In the genomic region with DNA sequence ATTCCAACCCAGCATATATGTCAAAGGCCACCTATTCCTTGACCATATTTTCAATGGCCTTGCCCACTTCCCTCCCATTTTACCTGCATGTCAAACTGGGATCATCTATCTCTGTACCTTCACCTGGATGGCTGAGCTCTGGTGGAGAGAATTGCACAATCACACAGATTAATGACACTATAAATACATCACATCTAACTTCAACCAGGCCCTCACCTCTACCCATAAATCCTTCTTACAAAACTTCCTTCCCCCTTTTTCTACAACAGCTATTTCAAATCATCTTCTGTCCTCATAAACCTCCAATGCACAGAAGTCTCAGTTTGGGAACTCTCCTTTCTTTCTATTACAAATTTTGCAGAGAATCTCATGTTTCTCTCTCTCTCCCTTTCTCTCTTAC, we compare ENCODE assay signal across 2 cellular contexts.
TF ChIP-seq lines count a peak whose summit lies in the region.

No MANE protein-coding gene starts in this region.

TF ChIP-seq in GM23338, 12 proteins besides CTCF, POLR2A, EP300 and RAD21 (continued from another document):
- TF ChIP-seq, protein P1, sequence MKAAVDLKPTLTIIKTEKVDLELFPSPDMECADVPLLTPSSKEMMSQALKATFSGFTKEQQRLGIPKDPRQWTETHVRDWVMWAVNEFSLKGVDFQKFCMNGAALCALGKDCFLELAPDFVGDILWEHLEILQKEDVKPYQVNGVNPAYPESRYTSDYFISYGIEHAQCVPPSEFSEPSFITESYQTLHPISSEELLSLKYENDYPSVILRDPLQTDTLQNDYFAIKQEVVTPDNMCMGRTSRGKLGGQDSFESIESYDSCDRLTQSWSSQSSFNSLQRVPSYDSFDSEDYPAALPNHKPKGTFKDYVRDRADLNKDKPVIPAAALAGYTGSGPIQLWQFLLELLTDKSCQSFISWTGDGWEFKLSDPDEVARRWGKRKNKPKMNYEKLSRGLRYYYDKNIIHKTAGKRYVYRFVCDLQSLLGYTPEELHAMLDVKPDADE (IDR thresholded peaks at IDR 0.05), result no peak
- TF ChIP-seq NANOG (IDR thresholded peaks at IDR 0.05; ENCODE audit: borderline replicate concordance) (no peak), EZH2phosphoT487 (IDR thresholded peaks at IDR 0.05; ENCODE audit: unreplicated experiment) (no peak), JUNB (IDR thresholded peaks at IDR 0.05; ENCODE audit: unreplicated experiment) (no peak), CREB1 (CRISPR knock-in tag; IDR thresholded peaks at IDR 0.05; ENCODE audit: low read depth) (no peak), POLR2AphosphoS5 (IDR thresholded peaks at IDR 0.05; ENCODE audit: low read depth) (no peak), STAT1 (IDR thresholded peaks at IDR 0.05; ENCODE audit: unreplicated experiment) (no peak), ZNF114 (CRISPR knock-in tag; IDR thresholded peaks at IDR 0.05) (no peak)
- TF ChIP-seq, protein P2, sequence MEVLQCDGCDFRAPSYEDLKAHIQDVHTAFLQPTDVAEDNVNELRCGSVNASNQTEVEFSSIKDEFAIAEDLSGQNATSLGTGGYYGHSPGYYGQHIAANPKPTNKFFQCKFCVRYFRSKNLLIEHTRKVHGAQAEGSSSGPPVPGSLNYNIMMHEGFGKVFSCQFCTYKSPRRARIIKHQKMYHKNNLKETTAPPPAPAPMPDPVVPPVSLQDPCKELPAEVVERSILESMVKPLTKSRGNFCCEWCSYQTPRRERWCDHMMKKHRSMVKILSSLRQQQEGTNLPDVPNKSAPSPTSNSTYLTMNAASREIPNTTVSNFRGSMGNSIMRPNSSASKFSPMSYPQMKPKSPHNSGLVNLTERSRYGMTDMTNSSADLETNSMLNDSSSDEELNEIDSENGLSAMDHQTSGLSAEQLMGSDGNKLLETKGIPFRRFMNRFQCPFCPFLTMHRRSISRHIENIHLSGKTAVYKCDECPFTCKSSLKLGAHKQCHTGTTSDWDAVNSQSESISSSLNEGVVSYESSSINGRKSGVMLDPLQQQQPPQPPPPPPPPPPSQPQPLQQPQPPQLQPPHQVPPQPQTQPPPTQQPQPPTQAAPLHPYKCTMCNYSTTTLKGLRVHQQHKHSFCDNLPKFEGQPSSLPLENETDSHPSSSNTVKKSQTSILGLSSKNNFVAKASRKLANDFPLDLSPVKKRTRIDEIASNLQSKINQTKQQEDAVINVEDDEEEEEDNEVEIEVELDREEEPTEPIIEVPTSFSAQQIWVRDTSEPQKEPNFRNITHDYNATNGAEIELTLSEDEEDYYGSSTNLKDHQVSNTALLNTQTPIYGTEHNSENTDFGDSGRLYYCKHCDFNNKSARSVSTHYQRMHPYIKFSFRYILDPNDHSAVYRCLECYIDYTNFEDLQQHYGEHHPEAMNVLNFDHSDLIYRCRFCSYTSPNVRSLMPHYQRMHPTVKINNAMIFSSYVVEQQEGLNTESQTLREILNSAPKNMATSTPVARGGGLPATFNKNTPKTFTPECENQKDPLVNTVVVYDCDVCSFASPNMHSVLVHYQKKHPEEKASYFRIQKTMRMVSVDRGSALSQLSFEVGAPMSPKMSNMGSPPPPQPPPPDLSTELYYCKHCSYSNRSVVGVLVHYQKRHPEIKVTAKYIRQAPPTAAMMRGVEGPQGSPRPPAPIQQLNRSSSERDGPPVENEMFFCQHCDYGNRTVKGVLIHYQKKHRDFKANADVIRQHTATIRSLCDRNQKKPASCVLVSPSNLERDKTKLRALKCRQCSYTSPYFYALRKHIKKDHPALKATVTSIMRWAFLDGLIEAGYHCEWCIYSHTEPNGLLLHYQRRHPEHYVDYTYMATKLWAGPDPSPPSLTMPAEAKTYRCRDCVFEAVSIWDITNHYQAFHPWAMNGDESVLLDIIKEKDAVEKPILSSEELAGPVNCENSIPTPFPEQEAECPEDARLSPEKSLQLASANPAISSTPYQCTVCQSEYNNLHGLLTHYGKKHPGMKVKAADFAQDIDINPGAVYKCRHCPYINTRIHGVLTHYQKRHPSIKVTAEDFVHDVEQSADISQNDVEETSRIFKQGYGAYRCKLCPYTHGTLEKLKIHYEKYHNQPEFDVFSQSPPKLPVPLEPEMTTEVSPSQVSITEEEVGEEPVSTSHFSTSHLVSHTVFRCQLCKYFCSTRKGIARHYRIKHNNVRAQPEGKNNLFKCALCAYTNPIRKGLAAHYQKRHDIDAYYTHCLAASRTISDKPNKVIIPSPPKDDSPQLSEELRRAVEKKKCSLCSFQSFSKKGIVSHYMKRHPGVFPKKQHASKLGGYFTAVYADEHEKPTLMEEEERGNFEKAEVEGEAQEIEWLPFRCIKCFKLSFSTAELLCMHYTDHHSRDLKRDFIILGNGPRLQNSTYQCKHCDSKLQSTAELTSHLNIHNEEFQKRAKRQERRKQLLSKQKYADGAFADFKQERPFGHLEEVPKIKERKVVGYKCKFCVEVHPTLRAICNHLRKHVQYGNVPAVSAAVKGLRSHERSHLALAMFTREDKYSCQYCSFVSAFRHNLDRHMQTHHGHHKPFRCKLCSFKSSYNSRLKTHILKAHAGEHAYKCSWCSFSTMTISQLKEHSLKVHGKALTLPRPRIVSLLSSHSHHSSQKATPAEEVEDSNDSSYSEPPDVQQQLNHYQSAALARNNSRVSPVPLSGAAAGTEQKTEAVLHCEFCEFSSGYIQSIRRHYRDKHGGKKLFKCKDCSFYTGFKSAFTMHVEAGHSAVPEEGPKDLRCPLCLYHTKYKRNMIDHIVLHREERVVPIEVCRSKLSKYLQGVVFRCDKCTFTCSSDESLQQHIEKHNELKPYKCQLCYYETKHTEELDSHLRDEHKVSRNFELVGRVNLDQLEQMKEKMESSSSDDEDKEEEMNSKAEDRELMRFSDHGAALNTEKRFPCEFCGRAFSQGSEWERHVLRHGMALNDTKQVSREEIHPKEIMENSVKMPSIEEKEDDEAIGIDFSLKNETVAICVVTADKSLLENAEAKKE (CRISPR knock-in tag; IDR thresholded peaks at IDR 0.05), result no peak
- TF ChIP-seq, protein P3, sequence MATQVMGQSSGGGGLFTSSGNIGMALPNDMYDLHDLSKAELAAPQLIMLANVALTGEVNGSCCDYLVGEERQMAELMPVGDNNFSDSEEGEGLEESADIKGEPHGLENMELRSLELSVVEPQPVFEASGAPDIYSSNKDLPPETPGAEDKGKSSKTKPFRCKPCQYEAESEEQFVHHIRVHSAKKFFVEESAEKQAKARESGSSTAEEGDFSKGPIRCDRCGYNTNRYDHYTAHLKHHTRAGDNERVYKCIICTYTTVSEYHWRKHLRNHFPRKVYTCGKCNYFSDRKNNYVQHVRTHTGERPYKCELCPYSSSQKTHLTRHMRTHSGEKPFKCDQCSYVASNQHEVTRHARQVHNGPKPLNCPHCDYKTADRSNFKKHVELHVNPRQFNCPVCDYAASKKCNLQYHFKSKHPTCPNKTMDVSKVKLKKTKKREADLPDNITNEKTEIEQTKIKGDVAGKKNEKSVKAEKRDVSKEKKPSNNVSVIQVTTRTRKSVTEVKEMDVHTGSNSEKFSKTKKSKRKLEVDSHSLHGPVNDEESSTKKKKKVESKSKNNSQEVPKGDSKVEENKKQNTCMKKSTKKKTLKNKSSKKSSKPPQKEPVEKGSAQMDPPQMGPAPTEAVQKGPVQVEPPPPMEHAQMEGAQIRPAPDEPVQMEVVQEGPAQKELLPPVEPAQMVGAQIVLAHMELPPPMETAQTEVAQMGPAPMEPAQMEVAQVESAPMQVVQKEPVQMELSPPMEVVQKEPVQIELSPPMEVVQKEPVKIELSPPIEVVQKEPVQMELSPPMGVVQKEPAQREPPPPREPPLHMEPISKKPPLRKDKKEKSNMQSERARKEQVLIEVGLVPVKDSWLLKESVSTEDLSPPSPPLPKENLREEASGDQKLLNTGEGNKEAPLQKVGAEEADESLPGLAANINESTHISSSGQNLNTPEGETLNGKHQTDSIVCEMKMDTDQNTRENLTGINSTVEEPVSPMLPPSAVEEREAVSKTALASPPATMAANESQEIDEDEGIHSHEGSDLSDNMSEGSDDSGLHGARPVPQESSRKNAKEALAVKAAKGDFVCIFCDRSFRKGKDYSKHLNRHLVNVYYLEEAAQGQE (IDR thresholded peaks at IDR 0.05; ENCODE audit: unreplicated experiment), result no peak

TF ChIP-seq in SK-N-SH treated with all-trans-retinoic acid at 6 μM for 48 hours, 23 proteins besides CTCF, POLR2A, EP300 and RAD21 (continued from another document):
- TF ChIP-seq, protein P4, sequence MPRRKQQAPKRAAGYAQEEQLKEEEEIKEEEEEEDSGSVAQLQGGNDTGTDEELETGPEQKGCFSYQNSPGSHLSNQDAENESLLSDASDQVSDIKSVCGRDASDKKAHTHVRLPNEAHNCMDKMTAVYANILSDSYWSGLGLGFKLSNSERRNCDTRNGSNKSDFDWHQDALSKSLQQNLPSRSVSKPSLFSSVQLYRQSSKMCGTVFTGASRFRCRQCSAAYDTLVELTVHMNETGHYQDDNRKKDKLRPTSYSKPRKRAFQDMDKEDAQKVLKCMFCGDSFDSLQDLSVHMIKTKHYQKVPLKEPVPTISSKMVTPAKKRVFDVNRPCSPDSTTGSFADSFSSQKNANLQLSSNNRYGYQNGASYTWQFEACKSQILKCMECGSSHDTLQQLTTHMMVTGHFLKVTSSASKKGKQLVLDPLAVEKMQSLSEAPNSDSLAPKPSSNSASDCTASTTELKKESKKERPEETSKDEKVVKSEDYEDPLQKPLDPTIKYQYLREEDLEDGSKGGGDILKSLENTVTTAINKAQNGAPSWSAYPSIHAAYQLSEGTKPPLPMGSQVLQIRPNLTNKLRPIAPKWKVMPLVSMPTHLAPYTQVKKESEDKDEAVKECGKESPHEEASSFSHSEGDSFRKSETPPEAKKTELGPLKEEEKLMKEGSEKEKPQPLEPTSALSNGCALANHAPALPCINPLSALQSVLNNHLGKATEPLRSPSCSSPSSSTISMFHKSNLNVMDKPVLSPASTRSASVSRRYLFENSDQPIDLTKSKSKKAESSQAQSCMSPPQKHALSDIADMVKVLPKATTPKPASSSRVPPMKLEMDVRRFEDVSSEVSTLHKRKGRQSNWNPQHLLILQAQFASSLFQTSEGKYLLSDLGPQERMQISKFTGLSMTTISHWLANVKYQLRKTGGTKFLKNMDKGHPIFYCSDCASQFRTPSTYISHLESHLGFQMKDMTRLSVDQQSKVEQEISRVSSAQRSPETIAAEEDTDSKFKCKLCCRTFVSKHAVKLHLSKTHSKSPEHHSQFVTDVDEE (CRISPR knock-in tag; IDR thresholded peaks at IDR 0.05), result no peak
- TF ChIP-seq ZFP30 (CRISPR knock-in tag; IDR thresholded peaks at IDR 0.05), result no peak
- TF ChIP-seq, protein P5, sequence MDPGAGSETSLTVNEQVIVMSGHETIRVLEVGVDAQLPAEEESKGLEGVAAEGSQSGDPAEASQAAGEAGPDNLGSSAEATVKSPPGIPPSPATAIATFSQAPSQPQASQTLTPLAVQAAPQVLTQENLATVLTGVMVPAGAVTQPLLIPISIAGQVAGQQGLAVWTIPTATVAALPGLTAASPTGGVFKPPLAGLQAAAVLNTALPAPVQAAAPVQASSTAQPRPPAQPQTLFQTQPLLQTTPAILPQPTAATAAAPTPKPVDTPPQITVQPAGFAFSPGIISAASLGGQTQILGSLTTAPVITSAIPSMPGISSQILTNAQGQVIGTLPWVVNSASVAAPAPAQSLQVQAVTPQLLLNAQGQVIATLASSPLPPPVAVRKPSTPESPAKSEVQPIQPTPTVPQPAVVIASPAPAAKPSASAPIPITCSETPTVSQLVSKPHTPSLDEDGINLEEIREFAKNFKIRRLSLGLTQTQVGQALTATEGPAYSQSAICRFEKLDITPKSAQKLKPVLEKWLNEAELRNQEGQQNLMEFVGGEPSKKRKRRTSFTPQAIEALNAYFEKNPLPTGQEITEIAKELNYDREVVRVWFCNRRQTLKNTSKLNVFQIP (CRISPR knock-in tag; IDR thresholded peaks at IDR 0.05; ENCODE audit: borderline replicate concordance, low read depth), result no peak
- TF ChIP-seq, protein P6, sequence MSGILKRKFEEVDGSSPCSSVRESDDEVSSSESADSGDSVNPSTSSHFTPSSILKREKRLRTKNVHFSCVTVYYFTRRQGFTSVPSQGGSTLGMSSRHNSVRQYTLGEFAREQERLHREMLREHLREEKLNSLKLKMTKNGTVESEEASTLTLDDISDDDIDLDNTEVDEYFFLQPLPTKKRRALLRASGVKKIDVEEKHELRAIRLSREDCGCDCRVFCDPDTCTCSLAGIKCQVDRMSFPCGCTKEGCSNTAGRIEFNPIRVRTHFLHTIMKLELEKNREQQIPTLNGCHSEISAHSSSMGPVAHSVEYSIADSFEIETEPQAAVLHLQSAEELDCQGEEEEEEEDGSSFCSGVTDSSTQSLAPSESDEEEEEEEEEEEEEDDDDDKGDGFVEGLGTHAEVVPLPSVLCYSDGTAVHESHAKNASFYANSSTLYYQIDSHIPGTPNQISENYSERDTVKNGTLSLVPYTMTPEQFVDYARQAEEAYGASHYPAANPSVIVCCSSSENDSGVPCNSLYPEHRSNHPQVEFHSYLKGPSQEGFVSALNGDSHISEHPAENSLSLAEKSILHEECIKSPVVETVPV (CRISPR knock-in tag; IDR thresholded peaks at IDR 0.05), result no peak
- TF ChIP-seq CSDC2 (CRISPR knock-in tag; IDR thresholded peaks at IDR 0.05), result no peak
- TF ChIP-seq SNAI2 (CRISPR knock-in tag; IDR thresholded peaks at IDR 0.05), result no peak
- TF ChIP-seq ISL1 (CRISPR knock-in tag; IDR thresholded peaks at IDR 0.05), result no peak
- no peak for TF ChIP-seq ESRRG (CRISPR knock-in tag; IDR thresholded peaks at IDR 0.05)
- TF ChIP-seq ZNF70 (CRISPR knock-in tag; IDR thresholded peaks at IDR 0.05), result no peak
- TF ChIP-seq TCF4 (CRISPR knock-in tag; IDR thresholded peaks at IDR 0.05; ENCODE audit: borderline replicate concordance), result no peak
- TF ChIP-seq, protein P7, sequence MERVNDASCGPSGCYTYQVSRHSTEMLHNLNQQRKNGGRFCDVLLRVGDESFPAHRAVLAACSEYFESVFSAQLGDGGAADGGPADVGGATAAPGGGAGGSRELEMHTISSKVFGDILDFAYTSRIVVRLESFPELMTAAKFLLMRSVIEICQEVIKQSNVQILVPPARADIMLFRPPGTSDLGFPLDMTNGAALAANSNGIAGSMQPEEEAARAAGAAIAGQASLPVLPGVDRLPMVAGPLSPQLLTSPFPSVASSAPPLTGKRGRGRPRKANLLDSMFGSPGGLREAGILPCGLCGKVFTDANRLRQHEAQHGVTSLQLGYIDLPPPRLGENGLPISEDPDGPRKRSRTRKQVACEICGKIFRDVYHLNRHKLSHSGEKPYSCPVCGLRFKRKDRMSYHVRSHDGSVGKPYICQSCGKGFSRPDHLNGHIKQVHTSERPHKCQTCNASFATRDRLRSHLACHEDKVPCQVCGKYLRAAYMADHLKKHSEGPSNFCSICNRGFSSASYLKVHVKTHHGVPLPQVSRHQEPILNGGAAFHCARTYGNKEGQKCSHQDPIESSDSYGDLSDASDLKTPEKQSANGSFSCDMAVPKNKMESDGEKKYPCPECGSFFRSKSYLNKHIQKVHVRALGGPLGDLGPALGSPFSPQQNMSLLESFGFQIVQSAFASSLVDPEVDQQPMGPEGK (CRISPR knock-in tag; IDR thresholded peaks at IDR 0.05; ENCODE audit: borderline replicate concordance), result no peak
- TF ChIP-seq ARNTL (CRISPR knock-in tag; IDR thresholded peaks at IDR 0.05; ENCODE audit: borderline replicate concordance, low read depth), result no peak
- TF ChIP-seq ZFP3 (CRISPR knock-in tag; IDR thresholded peaks at IDR 0.05), result no peak
- TF ChIP-seq TOX (CRISPR knock-in tag; IDR thresholded peaks at IDR 0.05; ENCODE audit: borderline replicate concordance), result no peak
- TF ChIP-seq GLIS3 (CRISPR knock-in tag; IDR thresholded peaks at IDR 0.05), result no peak
- TF ChIP-seq RARB (CRISPR knock-in tag; IDR thresholded peaks at IDR 0.05), result no peak
- TF ChIP-seq PPARA (CRISPR knock-in tag; IDR thresholded peaks at IDR 0.05; ENCODE audit: borderline replicate concordance), result no peak
- no peak for TF ChIP-seq OSR1 (CRISPR knock-in tag; IDR thresholded peaks at IDR 0.05)
